In the genomic region with DNA sequence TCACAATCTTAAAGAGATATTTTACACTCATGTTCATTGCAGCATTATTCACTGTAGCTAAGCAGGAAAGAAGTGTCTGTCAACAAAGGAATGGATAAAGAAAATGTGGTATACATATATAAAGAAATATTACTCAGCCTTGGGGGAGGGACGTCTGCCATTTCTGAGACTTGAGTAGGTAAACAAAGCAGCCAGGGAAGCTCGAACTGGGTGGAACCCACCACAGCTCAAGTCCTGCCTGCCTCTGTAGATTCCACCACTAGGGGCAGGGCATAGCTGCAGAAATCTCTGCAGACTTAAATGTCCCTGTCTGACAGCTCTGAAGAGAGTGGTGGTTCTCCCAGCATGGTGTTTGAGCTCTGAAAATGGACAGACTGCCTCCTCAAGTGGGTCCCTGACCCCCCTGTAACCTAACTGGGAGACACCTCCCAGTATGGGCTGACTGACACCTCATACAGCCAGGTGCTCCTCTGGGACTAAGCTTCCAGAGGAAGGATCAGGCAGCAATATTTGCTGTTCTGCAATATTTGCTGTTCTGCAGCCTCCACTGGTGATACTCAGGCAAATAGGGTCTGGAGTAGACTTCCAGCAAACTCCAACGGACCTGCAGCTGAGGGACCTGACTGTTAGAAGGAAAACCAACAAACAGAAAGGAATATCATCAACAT, we compare ENCODE assay signal across 8 cellular contexts.
DNase-seq lines count a peak whose midpoint lies in the region; ATAC-seq, FAIRE-seq and TF ChIP-seq lines count a peak whose summit lies in the region.
"Not testable (repeated sequence)": the region's sequence is repeated elsewhere in the genome, so short reads cannot be mapped to it uniquely, and the experiment has no call there.

No MANE protein-coding gene starts in this region.

- not testable (repeated sequence) for FAIRE-seq in bronchial epithelial cell (lab: Jason Lieb, UNC)

- in situ Hi-C loops in SK-MEL-5 (cut with HindIII; ENCODE audit: low pct_unique_long_range_greater_than_20kb, low sequenced_read_pairs), result not testable (repeated sequence)

- not testable (repeated sequence) for H3K9me3 ChIP-seq in lung (ENCODE audit: control insufficient read depth in 2 of 2, insufficient read depth in 1 of 2, low read length in 1 of 2)

- WGBS in lung, 2 donors, result 28 to 41% methylated on average over 3 of the region's 3 CpGs

- not testable (repeated sequence) for H3K27ac ChIP-seq in lung (ENCODE audit: low read depth in 1 of 2, low read length in 1 of 2)

- ATAC-seq in lung (ENCODE audit: insufficient read depth, low FRiP score), result not testable (repeated sequence)

- TF ChIP-seq CTCF in bronchial epithelial cell (IDR thresholded peaks at IDR 0.05; ENCODE audit: insufficient read depth, low read length, severe bottlenecking), result peak; percentile 84
- peak; percentile 11 for TF ChIP-seq CTCF in lung (IDR thresholded peaks at IDR 0.05; ENCODE audit: control extremely low read depth, extremely low read depth)

- DNase-seq in CD1c-positive myeloid dendritic cell (ENCODE audit: extremely low spot score), result peak; percentile 22
- peak; percentile 47 for DNase-seq in H4 (ENCODE audit: low spot score)
- DNase-seq in NCI-H2029 (lab: John Stamatoyannopoulos, UW), result peak; percentile 2
- peak; percentile 62 for DNase-seq in SK-MEL-5 (ENCODE audit: low read depth, low spot score)
- DNase-seq in bronchial epithelial cell (ENCODE audit: low read depth), result peak; percentile 78
- peak; percentile 44 for DNase-seq in glomerular visceral epithelial cell (ENCODE audit: extremely low spot score)
- DNase-seq in lung (ENCODE audit: low spot score), result not testable (repeated sequence)
- DNase-seq in stimulated activated CD4-positive, alpha-beta T cell treated with anti-CD3 and anti-CD28 coated beads, Interleukin-15, amount 100 ng/mL, for 24 hours, result peak; percentile 14

- H3K27me3 ChIP-seq in bronchial epithelial cell (ENCODE audit: control insufficient read depth, insufficient read depth, low read length); lung (ENCODE audit: control insufficient read depth, insufficient read depth): not testable (repeated sequence)

- not testable (repeated sequence) for H3K4me3 ChIP-seq in bronchial epithelial cell (ENCODE audit: low read depth, low read length); lung

- H3K36me3 ChIP-seq in bronchial epithelial cell (ENCODE audit: control insufficient read depth, insufficient read depth, low read length); lung (ENCODE audit: control insufficient read depth in 2 of 2, insufficient read depth in 2 of 2, low read length in 2 of 2): not testable (repeated sequence)

- not testable (repeated sequence) for H3K4me1 ChIP-seq in lung (ENCODE audit: control insufficient read depth in 2 of 2, insufficient read depth in 2 of 2, low read length in 2 of 2)
